Comparison of ENCODE assay signal across 16 cellular contexts in the genomic region with DNA sequence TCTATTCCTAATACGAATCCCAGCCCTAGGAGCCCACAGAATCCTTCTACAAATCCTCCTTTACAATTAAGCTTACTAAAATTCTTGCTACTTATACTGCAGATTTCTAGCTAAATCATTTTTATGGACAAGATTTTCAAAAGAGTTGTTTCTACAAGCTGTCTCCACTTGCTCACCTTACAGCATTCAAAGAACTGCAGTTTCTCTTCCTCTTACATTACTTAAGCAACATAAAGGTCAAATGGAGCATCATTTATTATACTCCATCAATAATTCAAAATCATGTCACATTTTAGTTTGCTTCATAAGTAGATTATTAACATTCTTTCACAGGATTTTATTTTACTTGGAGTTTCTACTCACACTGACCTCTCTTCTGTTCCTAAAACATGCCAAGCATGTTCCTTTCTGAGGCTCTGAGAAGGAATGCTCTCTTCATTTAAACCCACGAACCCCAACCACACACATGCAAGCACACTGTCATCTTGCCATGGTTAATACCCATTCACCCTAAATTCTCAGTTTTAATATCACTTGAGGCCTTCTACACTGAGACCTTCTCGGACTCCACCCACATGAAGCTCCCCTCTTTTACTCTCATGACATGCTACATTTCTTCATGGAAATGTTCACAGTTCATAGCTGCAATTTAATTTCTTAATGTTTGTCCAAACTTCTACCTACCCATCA.
DNase-seq lines count a peak whose midpoint lies in the region; ATAC-seq and TF ChIP-seq lines count a peak whose summit lies in the region.
"Had no signal": no experiment of that assay in that cellular context is flagged by ENCODE, and none has a peak within 500 bp of the region (broad histone marks: within the 10 kb centered on the region; RNA-seq: fewer than 3 reads in every experiment).

No MANE protein-coding gene starts in this region.

- no peaks in the 10 kb centered on the region for H3K4me1 ChIP-seq in hepatocyte (ENCODE audit: insufficient read depth)
- H3K4me1 ChIP-seq: Caco-2, lower lobe of right lung had no signal

- H2AFZ ChIP-seq in hepatocyte: no peak overlapping the region

- DNase-seq in hepatocyte (ENCODE audit: low spot score) (no peak), erythroblast (lab: John Stamatoyannopoulos, UW) (no peak), cortex of kidney (lab: John Stamatoyannopoulos, UW) (no peak), inferior parietal cortex (ENCODE audit: extremely low spot score) (no peak)
- DNase-seq: Caco-2; effector memory CD4-positive, alpha-beta T cell; lower lobe of right lung; naive thymus-derived CD4-positive, alpha-beta T cell; NCI-H1930 had no signal

- no peaks in the 10 kb centered on the region for H3K27me3 ChIP-seq in hepatocyte

- TF ChIP-seq CTCF in hepatocyte (IDR thresholded peaks at IDR 0.05; ENCODE audit: poor library complexity): no peak

- H3K27ac ChIP-seq in hepatocyte: no peak overlapping the region
- H3K27ac ChIP-seq: lower lobe of right lung, thoracic aorta had no signal

- no peak overlapping the region for H3K4me2 ChIP-seq in hepatocyte

- TF ChIP-seq POLR2A in erythroblast (IDR thresholded peaks at IDR 0.05; ENCODE audit: low read length): no peak

- peak; percentile 74 for ATAC-seq in GM18519 (IDR thresholded peaks at IDR 0.05; ENCODE audit: low FRiP score, unreplicated experiment)
- ATAC-seq in GM19467 (IDR thresholded peaks at IDR 0.05; ENCODE audit: unreplicated experiment): peak; percentile 72
- ATAC-seq in HG02884 (IDR thresholded peaks at IDR 0.05; ENCODE audit: unreplicated experiment): peak; percentile 69
- peak; percentile 78 for ATAC-seq in HG03460 (IDR thresholded peaks at IDR 0.05; ENCODE audit: unreplicated experiment)
- ATAC-seq: activated CD4-positive, CD25-positive, alpha-beta regulatory T cell treated with anti-CD3 and anti-CD28 coated beads, Interleukin-2, amount 50 U/mL, for 24 hours; activated naive CD4-positive, alpha-beta T cell treated with anti-CD3 and anti-CD28 coated beads, Interleukin-2, amount 50 U/mL, for 72 hours; lower lobe of right lung; naive thymus-derived CD4-positive, alpha-beta T cell had no signal

- no peaks in the 10 kb centered on the region for H4K20me1 ChIP-seq in hepatocyte (ENCODE audit: insufficient read depth, poor library complexity, severe bottlenecking)

- H3K9me3 ChIP-seq in hepatocyte (ENCODE audit: low read depth): no peaks in the 10 kb centered on the region
- H3K9me3 ChIP-seq: Caco-2, lower lobe of right lung, thoracic aorta had no signal

- no peak overlapping the region for H3K4me3 ChIP-seq in hepatocyte
- H3K4me3 ChIP-seq: lower lobe of right lung, thoracic aorta had no signal

- no peaks in the 10 kb centered on the region for H3K79me2 ChIP-seq in hepatocyte

- WGBS in hepatocyte (ENCODE audit: low lambda C conversion rate, missing lambda C conversion rate): 87% methylated on average over 3 of the region's 3 CpGs

- no peaks in the 10 kb centered on the region for H3K9me2 ChIP-seq in hepatocyte (replicated peaks; ENCODE audit: insufficient read depth)

- H3K36me3 ChIP-seq in hepatocyte (replicated peaks; ENCODE audit: insufficient read depth, low read depth): no peaks in the 10 kb centered on the region
- H3K36me3 ChIP-seq: lower lobe of right lung, thoracic aorta had no signal
